ENCODE assay signal across 10 cellular contexts in the genomic region with DNA sequence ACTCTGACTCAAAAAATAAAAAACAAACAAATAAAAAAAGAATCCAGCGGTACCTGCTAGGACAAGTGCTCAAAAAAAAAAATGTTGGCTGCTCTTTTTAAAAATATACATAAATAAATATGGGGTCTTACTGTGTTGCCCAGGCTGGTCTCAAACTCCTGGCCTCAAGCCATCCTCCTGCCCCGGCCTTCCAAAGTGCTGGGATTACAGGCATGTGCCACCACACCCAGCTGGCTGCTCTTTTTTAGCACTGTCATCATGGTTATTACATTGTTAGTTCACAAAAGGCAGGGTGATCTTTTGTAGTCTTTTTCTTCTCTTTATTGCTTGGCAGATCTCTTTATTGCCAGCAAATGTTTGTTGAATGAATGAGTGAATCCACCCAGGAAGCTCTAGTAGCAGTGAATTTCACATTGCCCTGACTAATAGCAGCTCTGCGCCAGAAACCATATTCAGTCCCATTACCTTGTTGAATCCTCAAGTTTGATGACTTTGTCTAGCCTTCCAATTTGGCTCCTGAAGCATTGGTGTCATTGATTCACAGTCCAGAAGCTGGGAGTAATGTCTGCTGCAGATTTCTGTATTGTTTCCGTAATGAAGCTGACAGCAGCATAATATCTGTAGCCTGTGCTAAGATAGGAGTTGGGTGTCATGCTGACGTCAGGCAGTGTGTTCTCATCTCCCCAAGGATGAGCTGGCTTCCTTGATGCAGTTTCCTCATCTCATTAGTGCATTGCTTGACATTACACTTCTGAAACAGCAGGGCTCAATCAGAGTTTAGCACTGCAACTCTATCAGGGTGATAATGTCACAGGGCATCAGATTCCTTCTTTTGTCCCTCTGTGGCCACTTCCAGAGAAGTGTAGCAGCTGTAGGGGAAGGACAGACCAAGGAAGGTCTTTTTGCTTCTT.
DNase-seq lines count a peak whose midpoint lies in the region; ATAC-seq and TF ChIP-seq lines count a peak whose summit lies in the region.
"Had no signal": no experiment of that assay in that cellular context is flagged by ENCODE, and none has a peak within 500 bp of the region (broad histone marks: within the 10 kb centered on the region; RNA-seq: fewer than 3 reads in every experiment).

No MANE protein-coding gene starts in this region.

- no peaks in the 10 kb centered on the region for H3K36me3 ChIP-seq in upper lobe of left lung

- DNase-seq in activated CD4-positive, alpha-beta memory T cell treated with anti-CD3 and anti-CD28 coated beads for 36 hours = peak; percentile 26
- no peak for DNase-seq in activated CD4-positive, alpha-beta memory T cell treated with anti-CD3 and anti-CD28 coated beads, Interleukin-2, amount 10 ng/mL, durations not matched to agents 7 days and 5 days
- DNase-seq in amniotic epithelial cell (ENCODE audit: low read depth) = peak; percentile 66
- peak; percentile 12 for DNase-seq in hepatic stellate cell (ENCODE audit: low spot score)
- DNase-seq in upper lobe of left lung = peak in 1 of 2 donors; percentile 78
- DNase-seq in NCI-H1105 treated with DMSO at 0.1 percent for 48 hours (lab: John Stamatoyannopoulos, UW) = no peak
- DNase-seq in NCI-H2196 treated with DMSO at 0.1 percent for 48 hours (lab: John Stamatoyannopoulos, UW; ENCODE audit: unreplicated experiment) = no peak

- no peak for TF ChIP-seq EP300 in upper lobe of left lung (IDR thresholded peaks at IDR 0.05)

- H3K27me3 Mint-ChIP-seq in activated CD4-positive, alpha-beta memory T cell treated with anti-CD3 and anti-CD28 coated beads for 36 hours = peaks cover 17% of the 10 kb centered on the region
- H3K27me3 Mint-ChIP-seq in activated CD4-positive, alpha-beta memory T cell treated with anti-CD3 and anti-CD28 coated beads, Interleukin-2, amount 10 ng/mL, durations not matched to agents 7 days and 5 days = peaks cover 21% of the 10 kb centered on the region

- ATAC-seq in upper lobe of left lung (ENCODE audit: low FRiP score in 2 of 2) (peak; percentile 54 to 83), HG02840 (IDR thresholded peaks at IDR 0.05; ENCODE audit: low FRiP score, unreplicated experiment) (no peak)

- peaks cover 11 to 16% (median 12%) of the 10 kb centered on the region in 4 donors for H3K4me1 ChIP-seq in upper lobe of left lung

- peaks cover 0 to 9% (median 3%) of the 10 kb centered on the region in 4 donors for H3K27me3 ChIP-seq in upper lobe of left lung

- no peak overlapping the region for H3K27ac Mint-ChIP-seq in activated CD4-positive, alpha-beta memory T cell treated with anti-CD3 and anti-CD28 coated beads for 36 hours
- no peak overlapping the region for H3K27ac Mint-ChIP-seq in activated CD4-positive, alpha-beta memory T cell treated with anti-CD3 and anti-CD28 coated beads, Interleukin-2, amount 10 ng/mL, durations not matched to agents 7 days and 5 days
- H3K27ac Mint-ChIP-seq: activated T-helper 2 cell treated with anti-CD3 and anti-CD28 coated beads, Interferon-gamma antibody, Interleukin-2, Interleukin-4, amounts not matched to agents 10 μg/mL and 5 μg/mL and 100 μg/mL, durations not matched to agents 14 hours and 24 hours and 36 hours; T-helper 1 cell treated with Interleukin-12 subunit alpha and Interleukin-12 subunit beta and Interleukin-4 antibody, amounts not matched to agents 30 μg/mL and 1 μg/mL, for 36 hours had no signal

- no peaks in the 10 kb centered on the region for H3K36me3 Mint-ChIP-seq in activated CD4-positive, alpha-beta memory T cell treated with anti-CD3 and anti-CD28 coated beads for 36 hours
- no peaks in the 10 kb centered on the region for H3K36me3 Mint-ChIP-seq in activated CD4-positive, alpha-beta memory T cell treated with anti-CD3 and anti-CD28 coated beads, Interleukin-2, amount 10 ng/mL, durations not matched to agents 7 days and 5 days (ENCODE audit: low read depth)

- no peaks in the 10 kb centered on the region for H3K9me3 Mint-ChIP-seq in activated CD4-positive, alpha-beta memory T cell treated with anti-CD3 and anti-CD28 coated beads for 36 hours
- no peaks in the 10 kb centered on the region for H3K9me3 Mint-ChIP-seq in activated CD4-positive, alpha-beta memory T cell treated with anti-CD3 and anti-CD28 coated beads, Interleukin-2, amount 10 ng/mL, durations not matched to agents 7 days and 5 days
- H3K9me3 Mint-ChIP-seq: activated T-helper 2 cell treated with anti-CD3 and anti-CD28 coated beads, Interferon-gamma antibody, Interleukin-2, Interleukin-4, amounts not matched to agents 10 μg/mL and 5 μg/mL and 100 μg/mL, durations not matched to agents 14 hours and 24 hours and 36 hours; T-helper 1 cell treated with Interleukin-12 subunit alpha and Interleukin-12 subunit beta and Interleukin-4 antibody, amounts not matched to agents 30 μg/mL and 1 μg/mL, for 36 hours had no signal

- WGBS in upper lobe of left lung, 2 donors = 59 to 65% methylated on average over 5 of the region's 5 CpGs

- CTCF ChIA-PET in activated CD4-positive, alpha-beta memory T cell treated with anti-CD3 and anti-CD28 coated beads for 36 hours (lab: Charles Lee) = interaction anchor here (0.6 to 5.5 kb wide), 2 partner anchors 210 to 242 kb away, joined by 5 to 43 read pairs; no protein-coding TSS in a partner anchor
- CTCF ChIA-PET in activated CD4-positive, alpha-beta memory T cell treated with anti-CD3 and anti-CD28 coated beads, Interleukin-2, amount 10 ng/mL, durations not matched to agents 7 days and 5 days (lab: Charles Lee) = interaction anchor here (0.6 kb wide), 1 partner anchor 120 kb away, joined by 3 read pairs; no protein-coding TSS in a partner anchor

- TF ChIP-seq POLR2A in upper lobe of left lung (IDR thresholded peaks at IDR 0.05) = no peak

- peak in 2 of 6 experiments; percentile 12 to 15 for TF ChIP-seq CTCF in upper lobe of left lung (IDR thresholded peaks at IDR 0.05)

- peak overlapping the region in 1 of 4 donors; percentile 7 for H3K27ac ChIP-seq in upper lobe of left lung

- no peaks in the 10 kb centered on the region for H3K9me3 ChIP-seq in upper lobe of left lung

- POLR2A ChIA-PET in activated CD4-positive, alpha-beta memory T cell treated with anti-CD3 and anti-CD28 coated beads for 36 hours (lab: Charles Lee) = no interaction called here
- POLR2A ChIA-PET in activated CD4-positive, alpha-beta memory T cell treated with anti-CD3 and anti-CD28 coated beads, Interleukin-2, amount 10 ng/mL, durations not matched to agents 7 days and 5 days (lab: Charles Lee) = no interaction called here

- H3K4me3 ChIP-seq in upper lobe of left lung = no peak overlapping the region

- no peak overlapping the region for H3K4me3 Mint-ChIP-seq in activated CD4-positive, alpha-beta memory T cell treated with anti-CD3 and anti-CD28 coated beads for 36 hours
- no peak overlapping the region for H3K4me3 Mint-ChIP-seq in activated CD4-positive, alpha-beta memory T cell treated with anti-CD3 and anti-CD28 coated beads, Interleukin-2, amount 10 ng/mL, durations not matched to agents 7 days and 5 days
- H3K4me3 Mint-ChIP-seq: T-helper 1 cell treated with Interleukin-12 subunit alpha and Interleukin-12 subunit beta and Interleukin-4 antibody, amounts not matched to agents 30 μg/mL and 1 μg/mL, for 36 hours had no signal

- H3K4me1 Mint-ChIP-seq in activated CD4-positive, alpha-beta memory T cell treated with anti-CD3 and anti-CD28 coated beads for 36 hours (ENCODE audit: low read depth) = peaks cover 7% of the 10 kb centered on the region
- peaks cover 1% of the 10 kb centered on the region for H3K4me1 Mint-ChIP-seq in activated CD4-positive, alpha-beta memory T cell treated with anti-CD3 and anti-CD28 coated beads, Interleukin-2, amount 10 ng/mL, durations not matched to agents 7 days and 5 days

- intact Hi-C loops in activated CD4-positive, alpha-beta memory T cell treated with anti-CD3 and anti-CD28 coated beads for 36 hours (cut with micrococcal nuclease) = no loop called here

Comparison
In these comparisons a context has a peak if more than half of its experiments do, and no peak if none do; other contexts are left out.
1. DNase-seq: peak in activated CD4-positive, alpha-beta memory T cell treated with anti-CD3 and anti-CD28 coated beads for 36 hours (single experiment), amniotic epithelial cell (single experiment) and hepatic stellate cell (single experiment); none in activated CD4-positive, alpha-beta memory T cell treated with anti-CD3 and anti-CD28 coated beads, Interleukin-2, amount 10 ng/mL, durations not matched to agents 7 days and 5 days (single experiment), NCI-H1105 treated with DMSO at 0.1 percent for 48 hours (single experiment) and NCI-H2196 treated with DMSO at 0.1 percent for 48 hours (single experiment).